8 cellular contexts compared by ENCODE assay signal in genomic region chr4:177612684-177613083, GRCh38.
"Had no signal": no experiment of that assay in that cellular context is flagged by ENCODE, and none has a peak within 500 bp of the region (broad histone marks: within the 10 kb centered on the region; RNA-seq: fewer than 3 reads in every experiment).

No MANE protein-coding gene starts in this region.

- FAIRE-seq: G401.6, GM12878, GM12891, GM12892, GM18507, GM19239 had no signal

- H3K4me3 ChIP-seq: GM12878 had no signal

- ATAC-seq: GM12878 had no signal

- DNase-seq: GDM1, GF-D8 had no signal
